Comparison of ENCODE assay signal across 14 cellular contexts in genomic region chr1:202627841-202628565, GRCh38.
"Had no signal": no experiment of that assay in that cellular context is flagged by ENCODE, and none has a peak within 500 bp of the region (broad histone marks: within the 10 kb centered on the region; RNA-seq: fewer than 3 reads in every experiment).

No MANE protein-coding gene starts in this region.

- H3K4me3 ChIP-seq: body of pancreas, dorsolateral prefrontal cortex, suprapubic skin, transverse colon, vagina had no signal

- H3K27me3 ChIP-seq: body of pancreas, vagina had no signal

- H3K27ac ChIP-seq: body of pancreas, suprapubic skin, transverse colon, vagina had no signal

- H3K36me3 Mint-ChIP-seq: activated CD8-positive, alpha-beta memory T cell treated with anti-CD3 and anti-CD28 coated beads, Interleukin-2, amount 10 ng/mL, durations not matched to agents 7 days and 5 days had no signal

- H3K27ac Mint-ChIP-seq: activated CD8-positive, alpha-beta memory T cell treated with anti-CD3 and anti-CD28 coated beads, Interleukin-2, amount 10 ng/mL, durations not matched to agents 7 days and 5 days; activated naive CD4-positive, alpha-beta T cell treated with anti-CD3 and anti-CD28 coated beads for 36 hours; nephron progenitor cell; progenitor cell of endocrine pancreas; stimulated activated naive CD8-positive, alpha-beta T cell treated with anti-CD3 and anti-CD28 coated beads, Interleukin-15, amount 100 ng/mL, for 72 hours had no signal

- H3K4me3 Mint-ChIP-seq: activated CD8-positive, alpha-beta memory T cell treated with anti-CD3 and anti-CD28 coated beads, Interleukin-2, amount 10 ng/mL, durations not matched to agents 7 days and 5 days; activated naive CD4-positive, alpha-beta T cell treated with anti-CD3 and anti-CD28 coated beads for 36 hours; nephron progenitor cell; stimulated activated naive CD8-positive, alpha-beta T cell treated with anti-CD3 and anti-CD28 coated beads, Interleukin-15, amount 100 ng/mL, for 72 hours had no signal

- H3K9me3 ChIP-seq: body of pancreas, suprapubic skin, transverse colon, vagina had no signal

- H3K36me3 ChIP-seq: suprapubic skin, transverse colon, vagina had no signal

- H3K9me3 Mint-ChIP-seq: activated naive CD4-positive, alpha-beta T cell treated with anti-CD3 and anti-CD28 coated beads for 36 hours; nephron progenitor cell; stimulated activated naive CD8-positive, alpha-beta T cell treated with anti-CD3 and anti-CD28 coated beads, Interleukin-15, amount 100 ng/mL, for 72 hours had no signal

- DNase-seq: activated CD4-positive, alpha-beta T cell treated with anti-CD3 and anti-CD28 coated beads, Interleukin-2, amount 50 U/mL, for 48 hours; activated CD4-positive, CD25-positive, alpha-beta regulatory T cell; activated CD8-positive, alpha-beta memory T cell treated with anti-CD3 and anti-CD28 coated beads, Interleukin-2, amount 10 ng/mL, durations not matched to agents 7 days and 5 days; activated naive CD4-positive, alpha-beta T cell treated with anti-CD3 and anti-CD28 coated beads for 36 hours; body of pancreas; left cardiac atrium; mesenchymal stem cell; nephron progenitor cell; stimulated activated naive CD8-positive, alpha-beta T cell treated with anti-CD3 and anti-CD28 coated beads, Interleukin-15, amount 100 ng/mL, for 72 hours; transverse colon had no signal

- H3K4me1 ChIP-seq: suprapubic skin had no signal
